In genomic region chr15:59688888-59689625, GRCh38 we compare ENCODE assay signal across 8 cellular contexts. TPM values are rescaled to one million over a fixed set of nuclear protein-coding genes. Genes with fewer than 3 reads are reported as not detected.
DNase-seq lines count a peak whose midpoint lies in the region; ATAC-seq, FAIRE-seq and TF ChIP-seq lines count a peak whose summit lies in the region.

A gene with protein sequence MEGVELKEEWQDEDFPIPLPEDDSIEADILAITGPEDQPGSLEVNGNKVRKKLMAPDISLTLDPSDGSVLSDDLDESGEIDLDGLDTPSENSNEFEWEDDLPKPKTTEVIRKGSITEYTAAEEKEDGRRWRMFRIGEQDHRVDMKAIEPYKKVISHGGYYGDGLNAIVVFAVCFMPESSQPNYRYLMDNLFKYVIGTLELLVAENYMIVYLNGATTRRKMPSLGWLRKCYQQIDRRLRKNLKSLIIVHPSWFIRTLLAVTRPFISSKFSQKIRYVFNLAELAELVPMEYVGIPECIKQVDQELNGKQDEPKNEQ (minus strand): TSS chr15:59689320. CDS start chr15:59682457, 6,863 bp downstream.

- FAIRE-seq in kidney (lab: Jason Lieb, UNC) = no peak

- H3K36me3 ChIP-seq in kidney (ENCODE audit: control insufficient read depth in 1 of 2, insufficient read depth in 2 of 2, low read length in 2 of 2) = no peaks in the 10 kb centered on the region

- ATAC-seq in GM19035 (IDR thresholded peaks at IDR 0.05; ENCODE audit: unreplicated experiment) = peak; percentile 84
- peak; percentile 86 for ATAC-seq in HG03354 (IDR thresholded peaks at IDR 0.05; ENCODE audit: poor library complexity, severe bottlenecking, unreplicated experiment)

- DNase-seq in AG09319 (ENCODE audit: extremely low read depth, low read depth) (peak; percentile 94), NCI-H510A (lab: John Stamatoyannopoulos, UW) (peak; percentile 94), cerebellum (ENCODE audit: low spot score) (peak; percentile 96), kidney (peak; percentile 100)
- DNase-seq in activated CD4-positive, alpha-beta T cell treated with anti-CD3 and anti-CD28 coated beads for 1 hour = peak; percentile 99
- peak; percentile 99 for DNase-seq in stimulated activated CD4-positive, alpha-beta T cell treated with anti-CD3 and anti-CD28 coated beads, Interleukin-15, amount 100 ng/mL, for 24 hours

- H3K9ac ChIP-seq in kidney (ENCODE audit: low read length in 2 of 2) = peak within 1 kb of the TSS; percentile 91 to 96

- intact Hi-C loops in kidney (cut with DNase I) = no loop called here

- peak within 1 kb of the TSS; percentile 90 to 95 for H3K4me3 ChIP-seq in kidney (ENCODE audit: low read length in 2 of 2)

- peaks cover 6 to 8% of the 10 kb centered on the region in 2 donors for H3K4me1 ChIP-seq in kidney (ENCODE audit: control insufficient read depth in 1 of 2, insufficient read depth in 1 of 2, low read depth in 1 of 2, low read length in 2 of 2)

- H3K9me3 ChIP-seq in kidney (ENCODE audit: control insufficient read depth in 1 of 2, low read length in 2 of 2) = no peaks in the 10 kb centered on the region

- peak within 1 kb of the TSS; percentile 98 to 99 for H3K27ac ChIP-seq in kidney (ENCODE audit: low read depth in 2 of 2, low read length in 2 of 2)

- TF ChIP-seq CTCF in AG09319 (IDR thresholded peaks at IDR 0.05; ENCODE audit: low read depth, low read length) (no peak; the same call in 1 of the 2 replicates), kidney (IDR thresholded peaks at IDR 0.05; ENCODE audit: borderline replicate concordance, extremely low read depth, insufficient read depth) (no peak)

RNA-seq across cellular contexts. Expression of the gene that starts here (rescaled TPM):
- 70.0 TPM for total RNA-seq in cerebellum
- 73.8 TPM for total RNA-seq in kidney
- 18.2 TPM for polyA plus RNA-seq in kidney (ENCODE audit: insufficient read depth, low read depth, low replicate concordance)

Comparison
In these comparisons a context has a peak if more than half of its experiments do, and no peak if none do; other contexts are left out.
1. Peak in every context shown above with its lines: DNase-seq, ATAC-seq, H3K4me3 ChIP-seq and H3K27ac ChIP-seq.